Comparison of ENCODE assay signal across 11 cellular contexts in the genomic region with DNA sequence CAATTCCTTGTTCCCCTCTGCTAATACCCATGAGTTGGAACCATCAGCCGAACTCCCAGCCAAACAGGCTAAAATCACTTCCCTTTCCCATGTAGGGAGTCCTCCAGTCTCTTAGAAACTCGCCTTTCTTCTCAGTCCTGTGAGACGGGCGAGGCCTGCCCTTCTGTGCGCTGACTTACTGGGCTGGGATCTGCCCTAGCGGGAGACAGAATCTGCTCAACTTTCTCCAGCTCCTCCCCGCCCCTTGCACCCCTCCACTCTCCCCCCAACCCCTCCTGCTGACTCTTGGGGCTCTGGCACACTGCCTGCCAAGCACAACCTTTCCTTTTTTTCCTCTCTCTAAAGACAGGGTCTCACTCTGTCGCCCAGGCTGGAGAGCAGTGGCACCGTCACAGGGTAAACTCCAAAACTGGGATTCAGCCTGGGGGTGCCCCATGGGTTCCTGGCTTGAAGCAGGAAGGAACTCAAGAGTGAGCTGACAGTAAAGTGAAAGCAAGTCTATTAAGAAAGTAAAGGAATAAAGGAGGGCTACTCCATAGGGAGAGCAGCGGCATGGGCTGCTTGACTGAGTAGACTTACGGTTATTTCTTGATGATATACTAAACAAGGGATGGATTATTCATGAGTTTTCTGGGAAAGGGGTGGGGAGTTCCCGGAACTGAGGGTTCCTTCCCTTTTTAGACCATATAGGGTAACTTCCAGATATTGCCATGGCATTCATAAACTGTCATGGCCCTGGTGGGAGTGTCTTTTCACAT. TPM values are rescaled to one million over a fixed set of nuclear protein-coding genes. Genes with fewer than 3 reads are reported as not detected.
DNase-seq lines count a peak whose midpoint lies in the region; ATAC-seq and TF ChIP-seq lines count a peak whose summit lies in the region.
"Had no signal": no experiment of that assay in that cellular context is flagged by ENCODE, and none has a peak within 500 bp of the region (broad histone marks: within the 10 kb centered on the region; RNA-seq: fewer than 3 reads in every experiment).

No MANE protein-coding gene starts in this region.

- H3K9me3 ChIP-seq in skeletal muscle tissue (ENCODE audit: control insufficient read depth in 3 of 3, low read length in 3 of 3): no peaks in the 10 kb centered on the region

- H3K9ac ChIP-seq in skeletal muscle tissue (ENCODE audit: low read depth in 1 of 3, low read length in 3 of 3): no peak overlapping the region
- H3K9ac ChIP-seq: KMS-11 had no signal

- no peaks in the 10 kb centered on the region for H3K27me3 ChIP-seq in skeletal muscle tissue (ENCODE audit: control insufficient read depth in 3 of 3, insufficient read depth in 3 of 3, low read length in 3 of 3)

- H3K4me3 ChIP-seq in coronary artery (peak overlapping the region; percentile 38), skeletal muscle tissue (ENCODE audit: low read length in 3 of 3) (no peak overlapping the region)

- no peak for ATAC-seq in GM19452 (IDR thresholded peaks at IDR 0.05; ENCODE audit: unreplicated experiment)
- no peak for ATAC-seq in HG03135 (IDR thresholded peaks at IDR 0.05; ENCODE audit: unreplicated experiment)

- in situ Hi-C loops in KBM-7 (cut with MboI; ENCODE audit: low pct_unique_long_range_greater_than_20kb, low sequenced_read_pairs): no loop called here

- peaks cover 0 to 2% (median 0%) of the 10 kb centered on the region in 3 donors for H3K36me3 ChIP-seq in skeletal muscle tissue (ENCODE audit: control insufficient read depth in 3 of 3, insufficient read depth in 3 of 3, low read length in 3 of 3)

- H3K27ac ChIP-seq in coronary artery (peak overlapping the region in 1 of 2 donors; percentile 84), skeletal muscle tissue (ENCODE audit: low read depth, low read length) (peak overlapping the region; percentile 71)
- H3K27ac ChIP-seq: KMS-11 had no signal

- peak; percentile 68 for DNase-seq in KBM-7
- no peak for DNase-seq in coronary artery (ENCODE audit: low spot score)
- DNase-seq in left kidney (ENCODE audit: low read depth, low spot score): peak; percentile 45
- no peak for DNase-seq in DMS53 treated with DMSO at 0.1 percent for 48 hours (lab: John Stamatoyannopoulos, UW; ENCODE audit: unreplicated experiment)
- DNase-seq in NCI-H510A treated with DMSO at 0.1 percent for 48 hours (lab: John Stamatoyannopoulos, UW): no peak
- DNase-seq: activated CD4-positive, alpha-beta T cell treated with anti-CD3 and anti-CD28 coated beads for 1 hour; Calu3 had no signal

- H3K4me1 ChIP-seq in skeletal muscle tissue (ENCODE audit: control insufficient read depth in 3 of 3, insufficient read depth in 3 of 3, low read length in 3 of 3): peaks cover 18 to 36% (median 28%) of the 10 kb centered on the region in 3 donors

- no peak for TF ChIP-seq CTCF in coronary artery (IDR thresholded peaks at IDR 0.05)

RNA-seq across cellular contexts. Expression of a gene that starts 53.1 kb away (rescaled TPM):
- total RNA-seq in skeletal muscle tissue: 6.3 TPM

Comparison
In these comparisons a context has a peak if more than half of its experiments do, and no peak if none do; other contexts are left out.
1. DNase-seq: peak in KBM-7 (single experiment) and left kidney (single experiment); none in coronary artery (single experiment), DMS53 treated with DMSO at 0.1 percent for 48 hours (single experiment) and NCI-H510A treated with DMSO at 0.1 percent for 48 hours (single experiment).